In the genomic region with DNA sequence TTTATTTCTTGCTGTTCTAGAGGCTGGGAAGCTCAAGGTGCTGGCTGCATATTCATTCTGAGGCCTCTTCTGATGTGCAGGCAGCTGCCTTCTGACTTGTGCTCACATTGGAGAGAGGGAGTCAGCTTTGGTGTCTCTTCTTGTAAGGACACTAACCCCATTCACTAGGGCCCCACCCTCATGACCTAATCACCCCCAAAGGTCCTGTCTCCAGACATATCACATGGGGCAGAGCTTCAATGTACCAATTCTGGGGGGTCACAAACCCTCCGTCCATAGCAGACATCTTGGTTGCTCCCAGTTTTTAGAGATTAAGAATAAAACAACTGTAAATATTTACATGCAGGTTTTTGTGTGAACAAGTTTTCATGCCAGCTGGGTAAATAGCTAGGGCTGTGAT, we compare ENCODE assay signal across 20 cellular contexts.
"Had no signal": no experiment of that assay in that cellular context is flagged by ENCODE, and none has a peak within 500 bp of the region (broad histone marks: within the 10 kb centered on the region; RNA-seq: fewer than 3 reads in every experiment).

No MANE protein-coding gene starts in this region.

- ATAC-seq: effector memory CD8-positive, alpha-beta T cell; foreskin keratinocyte; left colon; psoas muscle; sciatic nerve; stimulated activated naive CD8-positive, alpha-beta T cell treated with anti-CD3 and anti-CD28 coated beads, Interleukin-15, amount 100 ng/mL, for 72 hours had no signal

- H3K27me3 ChIP-seq: foreskin keratinocyte, spleen, transverse colon had no signal

- H3K4me1 ChIP-seq: foreskin keratinocyte, parathyroid adenoma, psoas muscle, transverse colon had no signal

- H3K79me2 ChIP-seq: parathyroid adenoma had no signal

- H3K9ac ChIP-seq: parathyroid adenoma had no signal

- H3K9me3 ChIP-seq: psoas muscle, thoracic aorta, transverse colon had no signal

- FAIRE-seq: endothelial cell of umbilical vein had no signal

- H3K27ac ChIP-seq: foreskin keratinocyte, parathyroid adenoma, psoas muscle, thoracic aorta, transverse colon had no signal

- H3K36me3 ChIP-seq: thoracic aorta, transverse colon had no signal

- H3K4me3 ChIP-seq: psoas muscle, spleen, thoracic aorta, transverse colon had no signal

- DNase-seq: effector memory CD8-positive, alpha-beta T cell; erythroblast; foreskin keratinocyte; immature natural killer cell; left colon; mammary epithelial cell; nephron progenitor cell; psoas muscle; retina; stimulated activated CD4-positive, alpha-beta T cell treated with anti-CD3 and anti-CD28 coated beads, Interleukin-2, amount 100 ng/mL, for 24 hours; stimulated activated CD4-positive, alpha-beta T cell treated with anti-CD3 and anti-CD28 coated beads, Interleukin-4, amount 100 ng/mL, for 4 hours; stimulated activated naive B cell treated with anti-CD40 and anti-IgM and Interleukin-4, amounts not matched to agents 10 μg/mL and 1 μg/mL and 100 μg/mL, for 72 hours; stimulated activated naive CD8-positive, alpha-beta T cell treated with anti-CD3 and anti-CD28 coated beads, Interleukin-15, amount 100 ng/mL, for 72 hours; substantia nigra; transverse colon had no signal

- H2AFZ ChIP-seq: parathyroid adenoma had no signal
